ENCODE assay signal across 9 cellular contexts in the genomic region with DNA sequence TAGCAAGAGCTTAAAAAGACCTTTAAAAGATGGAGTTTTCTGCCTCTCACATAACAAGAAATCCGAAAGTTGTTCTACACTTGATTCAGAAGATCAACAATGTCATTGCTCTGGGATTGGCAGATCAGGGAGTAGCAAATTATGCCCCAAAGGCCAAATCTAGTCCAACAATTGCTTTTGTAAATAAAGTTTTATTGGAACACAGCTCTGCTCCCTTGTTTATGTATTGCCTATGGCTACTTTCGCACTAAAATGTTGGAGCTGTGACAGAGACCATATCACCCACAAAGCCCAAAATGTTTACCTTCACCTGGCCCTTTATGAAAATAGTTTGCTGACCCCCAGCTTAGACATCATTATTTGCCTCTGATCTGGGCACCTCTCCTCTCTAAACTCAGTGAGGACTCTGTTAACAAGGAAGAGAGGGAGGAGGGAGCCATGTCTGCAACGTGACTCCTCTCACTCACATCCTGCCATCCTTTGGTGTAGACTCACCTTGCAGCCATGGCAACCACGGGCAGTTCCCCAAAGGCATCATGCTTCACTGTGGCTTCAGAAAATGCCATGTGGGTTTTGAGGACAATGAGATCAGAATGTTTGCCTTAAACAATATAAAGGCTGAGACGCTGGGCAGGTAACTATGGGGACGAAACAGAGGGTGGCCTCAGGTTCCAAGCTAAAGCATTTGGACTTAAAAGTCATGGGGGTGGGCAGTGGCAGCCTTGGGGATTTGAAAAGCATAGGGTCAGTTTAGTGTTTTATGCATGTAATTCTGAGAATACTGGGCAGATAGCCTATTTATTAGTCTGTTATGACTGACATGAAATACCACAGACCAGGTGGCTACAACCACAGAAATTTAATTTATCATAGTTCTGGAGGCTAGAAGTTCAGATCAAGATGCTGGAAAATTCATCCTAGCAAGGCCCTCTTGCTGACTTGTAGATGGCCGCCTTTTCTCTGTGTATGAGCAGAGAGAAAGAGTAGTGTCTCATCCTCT.
DNase-seq lines count a peak whose midpoint lies in the region; ATAC-seq and TF ChIP-seq lines count a peak whose summit lies in the region.
"Had no signal": no experiment of that assay in that cellular context is flagged by ENCODE, and none has a peak within 500 bp of the region (broad histone marks: within the 10 kb centered on the region; RNA-seq: fewer than 3 reads in every experiment).

No MANE protein-coding gene starts in this region.

- no peak overlapping the region for H2BK120ac ChIP-seq in mesenchymal stem cell (ENCODE audit: low read depth, low read length)

- no peak overlapping the region for H4K8ac ChIP-seq in mesenchymal stem cell (ENCODE audit: low read length)

- H3K27ac ChIP-seq in RWPE2 (ENCODE audit: poor library complexity, severe bottlenecking) (no peak overlapping the region), mesenchymal stem cell (ENCODE audit: low read length, poor library complexity, severe bottlenecking) (no peak overlapping the region)
- H3K27ac ChIP-seq: VCaP had no signal

- H2AFZ ChIP-seq in mesenchymal stem cell (ENCODE audit: low read depth, low read length) = no peak overlapping the region

- H3K14ac ChIP-seq in mesenchymal stem cell (ENCODE audit: low read length in 2 of 2) = no peak overlapping the region

- no peak overlapping the region for H2AK5ac ChIP-seq in mesenchymal stem cell (ENCODE audit: low read length, severe bottlenecking)

- ATAC-seq in RWPE2 (ENCODE audit: low read depth) = peak; percentile 78; the same call in 2 of the 3 replicates
- no peak for ATAC-seq in GM19395 (IDR thresholded peaks at IDR 0.05; ENCODE audit: unreplicated experiment)

- H4K91ac ChIP-seq in mesenchymal stem cell (ENCODE audit: low read length) = no peak overlapping the region

- H3K4me1 ChIP-seq in RWPE2 (ENCODE audit: insufficient read depth, poor library complexity, severe bottlenecking) = no peaks in the 10 kb centered on the region
- no peaks in the 10 kb centered on the region for H3K4me1 ChIP-seq in mesenchymal stem cell (ENCODE audit: control insufficient read depth, insufficient read depth, low read depth, low read length)

- H3K4me2 ChIP-seq in mesenchymal stem cell (ENCODE audit: low read length, poor library complexity, severe bottlenecking) = no peak overlapping the region

- no peak overlapping the region for H3K4me3 ChIP-seq in RWPE2 (ENCODE audit: severe bottlenecking)
- no peak overlapping the region for H3K4me3 ChIP-seq in mesenchymal stem cell (ENCODE audit: insufficient read depth in 1 of 2, low read depth in 1 of 2, low read length in 2 of 2)

- no peak overlapping the region for H2BK12ac ChIP-seq in mesenchymal stem cell (ENCODE audit: low read length in 2 of 2)

- H3K36me3 ChIP-seq in RWPE2 (ENCODE audit: low read depth) (no peaks in the 10 kb centered on the region), mesenchymal stem cell (ENCODE audit: control insufficient read depth in 1 of 2, insufficient read depth in 2 of 2, low read depth in 1 of 2, low read length in 2 of 2) (no peaks in the 10 kb centered on the region)

- H3K23ac ChIP-seq in mesenchymal stem cell (ENCODE audit: low read length in 2 of 2) = no peak overlapping the region

- no peak overlapping the region for H2BK15ac ChIP-seq in mesenchymal stem cell (ENCODE audit: low read depth, poor library complexity, severe bottlenecking)

- H3K9me3 ChIP-seq in RWPE2 (ENCODE audit: severe bottlenecking) (no peaks in the 10 kb centered on the region), mesenchymal stem cell (ENCODE audit: control insufficient read depth, low read length) (no peaks in the 10 kb centered on the region)

- H3K18ac ChIP-seq in mesenchymal stem cell (ENCODE audit: low read depth in 1 of 2, low read length in 2 of 2) = no peak overlapping the region

- H3K27me3 ChIP-seq in RWPE2 (ENCODE audit: insufficient read depth, poor library complexity, severe bottlenecking) (no peaks in the 10 kb centered on the region), mesenchymal stem cell (ENCODE audit: control insufficient read depth in 1 of 2, insufficient read depth in 1 of 2, low read length in 2 of 2) (no peaks in the 10 kb centered on the region)

- no peaks in the 10 kb centered on the region for H3K79me1 ChIP-seq in mesenchymal stem cell (replicated peaks; ENCODE audit: low read length, poor library complexity, severe bottlenecking)

- H3K9ac ChIP-seq in mesenchymal stem cell (ENCODE audit: low read length) = no peak overlapping the region

- H3K4ac ChIP-seq in mesenchymal stem cell (ENCODE audit: low read depth in 1 of 2, low read length in 2 of 2) = no peak overlapping the region

- no peak overlapping the region for H2BK5ac ChIP-seq in mesenchymal stem cell (ENCODE audit: low read depth, low read length, poor library complexity, severe bottlenecking)

- no peak for TF ChIP-seq CTCF in RWPE2 (IDR thresholded peaks at IDR 0.05; ENCODE audit: poor library complexity, severe bottlenecking)

- 86% methylated on average over 6 of the region's 7 CpGs for WGBS in mesenchymal stem cell

- DNase-seq in HK-2 (ENCODE audit: unreplicated experiment) (peak; percentile 18), RWPE2 (ENCODE audit: low spot score) (peak; percentile 67), mesenteric fat pad (ENCODE audit: low spot score) (no peak), pons (ENCODE audit: low spot score) (no peak), mesenchymal stem cell (no peak)
- DNase-seq in activated effector memory CD4-positive, alpha-beta T cell treated with Interleukin-2 at 50 U/mL for 16 hours = peak; percentile 67
- peak; percentile 40 to 48 for DNase-seq in stimulated activated CD4-positive, alpha-beta T cell treated with anti-CD3 and anti-CD28 coated beads, Interleukin-2, amount 100 ng/mL, for 48 hours

Comparison
In these comparisons a context has a peak if more than half of its experiments do, and no peak if none do; other contexts are left out.
1. DNase-seq: peak in HK-2 (single experiment), RWPE2 (single experiment), activated effector memory CD4-positive, alpha-beta T cell treated with Interleukin-2 at 50 U/mL for 16 hours (single experiment) and stimulated activated CD4-positive, alpha-beta T cell treated with anti-CD3 and anti-CD28 coated beads, Interleukin-2, amount 100 ng/mL, for 48 hours (2 of 2); none in mesenteric fat pad (single experiment), pons (single experiment) and mesenchymal stem cell (single experiment).